In the genomic region with DNA sequence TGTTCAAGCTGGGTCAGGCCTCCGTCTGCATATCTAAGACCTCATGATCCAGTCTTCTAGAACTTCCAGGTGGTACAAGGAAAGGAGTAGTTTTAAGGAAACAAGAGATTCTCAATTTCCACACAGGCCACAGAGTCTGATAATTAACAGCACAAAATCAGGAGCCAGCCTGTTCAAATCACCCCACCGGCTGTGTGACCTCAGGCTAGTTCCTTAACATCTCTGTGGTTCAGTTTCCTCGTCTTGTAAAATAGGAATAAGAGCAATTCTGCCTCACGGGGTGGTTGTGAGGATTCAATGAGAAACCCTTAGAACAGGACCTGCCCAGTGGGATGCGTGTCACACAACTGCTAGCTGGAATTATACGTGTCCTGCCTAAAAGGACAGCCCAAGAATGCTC, we compare ENCODE assay signal across 19 cellular contexts.
"Had no signal": no experiment of that assay in that cellular context is flagged by ENCODE, and none has a peak within 500 bp of the region (broad histone marks: within the 10 kb centered on the region; RNA-seq: fewer than 3 reads in every experiment).

No MANE protein-coding gene starts in this region.

- H3K36me3 ChIP-seq: spleen, tibial artery, upper lobe of right lung, vagina had no signal

- H3K9me3 Mint-ChIP-seq: dendritic cell treated with granulocyte-macrophage colony-stimulating factor and Interleukin-4, amounts not matched to agents 40 ng/mL and 50 ng/mL, for 4 days; naive B cell; nephron progenitor cell; stimulated activated memory B cell treated with anti-CD40 and anti-IgM and Interleukin-4, amounts not matched to agents 10 μg/mL and 1 μg/mL and 100 μg/mL, for 72 hours; stimulated activated naive CD8-positive, alpha-beta T cell treated with anti-CD3 and anti-CD28 coated beads, Interleukin-15, Interleukin-2, amounts not matched to agents 100 ng/mL and 50 ng/mL, for 24 hours had no signal

- H3K4me3 ChIP-seq: hepatocyte, psoas muscle, spleen, tibial artery, upper lobe of right lung, vagina had no signal

- ATAC-seq: left cardiac atrium; psoas muscle; sciatic nerve; stimulated activated memory B cell treated with anti-CD40 and anti-IgM and Interleukin-4, amounts not matched to agents 10 μg/mL and 1 μg/mL and 100 μg/mL, for 72 hours; upper lobe of right lung had no signal

- H3K27ac Mint-ChIP-seq: dendritic cell treated with granulocyte-macrophage colony-stimulating factor and Interleukin-4, amounts not matched to agents 40 ng/mL and 50 ng/mL, for 4 days; stimulated activated memory B cell treated with anti-CD40 and anti-IgM and Interleukin-4, amounts not matched to agents 10 μg/mL and 1 μg/mL and 100 μg/mL, for 72 hours; stimulated activated naive CD8-positive, alpha-beta T cell treated with anti-CD3 and anti-CD28 coated beads, Interleukin-15, Interleukin-2, amounts not matched to agents 100 ng/mL and 50 ng/mL, for 24 hours had no signal

- H3K27me3 Mint-ChIP-seq: naive B cell; stimulated activated memory B cell treated with anti-CD40 and anti-IgM and Interleukin-4, amounts not matched to agents 10 μg/mL and 1 μg/mL and 100 μg/mL, for 72 hours; stimulated activated naive CD8-positive, alpha-beta T cell treated with anti-CD3 and anti-CD28 coated beads, Interleukin-15, Interleukin-2, amounts not matched to agents 100 ng/mL and 50 ng/mL, for 24 hours had no signal

- H3K27me3 ChIP-seq: hepatocyte, spleen, upper lobe of right lung, vagina had no signal

- DNase-seq: foreskin melanocyte; left cardiac atrium; mesendoderm; naive B cell; nephron progenitor cell; psoas muscle; retina; spleen; stimulated activated CD4-positive, alpha-beta T cell treated with anti-CD3 and anti-CD28 coated beads, Interleukin-15, amount 100 ng/mL, for 24 hours; stimulated activated CD4-positive, alpha-beta T cell treated with anti-CD3 and anti-CD28 coated beads, Interleukin-1b, Interleukin-23, amount 100 ng/mL, for 48 hours; stimulated activated CD4-positive, alpha-beta T cell treated with anti-CD3 and anti-CD28 coated beads, Interleukin-4, amount 100 ng/mL, for 24 hours had no signal

- H3K36me3 Mint-ChIP-seq: naive B cell; stimulated activated memory B cell treated with anti-CD40 and anti-IgM and Interleukin-4, amounts not matched to agents 10 μg/mL and 1 μg/mL and 100 μg/mL, for 72 hours had no signal

- H3K4me3 Mint-ChIP-seq: dendritic cell treated with granulocyte-macrophage colony-stimulating factor and Interleukin-4, amounts not matched to agents 40 ng/mL and 50 ng/mL, for 4 days; nephron progenitor cell; stimulated activated memory B cell treated with anti-CD40 and anti-IgM and Interleukin-4, amounts not matched to agents 10 μg/mL and 1 μg/mL and 100 μg/mL, for 72 hours; stimulated activated naive CD8-positive, alpha-beta T cell treated with anti-CD3 and anti-CD28 coated beads, Interleukin-15, Interleukin-2, amounts not matched to agents 100 ng/mL and 50 ng/mL, for 24 hours had no signal

- H3K4me1 Mint-ChIP-seq: nephron progenitor cell had no signal
